ENCODE assay signal across 8 cellular contexts in genomic region chr22:45537734-45538181, GRCh38. TPM values are rescaled to one million over a fixed set of nuclear protein-coding genes. Genes with fewer than 3 reads are reported as not detected.
DNase-seq lines count a peak whose midpoint lies in the region; ATAC-seq and TF ChIP-seq lines count a peak whose summit lies in the region.
"Had no signal": no experiment of that assay in that cellular context is flagged by ENCODE, and none has a peak within 500 bp of the region (broad histone marks: within the 10 kb centered on the region; RNA-seq: fewer than 3 reads in every experiment).

No MANE protein-coding gene starts in this region.

- H3K36me3 Mint-ChIP-seq in activated naive CD4-positive, alpha-beta T cell treated with anti-CD3 and anti-CD28 coated beads, Interleukin-2, amount 50 U/mL, for 72 hours = no peaks in the 10 kb centered on the region

- TF ChIP-seq CTCF in NB4 (IDR thresholded peaks at IDR 0.05; ENCODE audit: low read depth, low read length) (no peak), astrocyte of the spinal cord (IDR thresholded peaks at IDR 0.05; ENCODE audit: low read depth, low read length) (no peak)

- no peak for TF ChIP-seq POLR2A in NB4 (IDR thresholded peaks at IDR 0.05; ENCODE audit: extremely low read depth, insufficient read length)

- H3K27ac ChIP-seq in layer of hippocampus (ENCODE audit: low read depth, low read length) = peak overlapping the region; percentile 84

- no peak overlapping the region for H3K27ac Mint-ChIP-seq in activated naive CD4-positive, alpha-beta T cell treated with anti-CD3 and anti-CD28 coated beads, Interleukin-2, amount 50 U/mL, for 72 hours

- ATAC-seq in GM21367 (IDR thresholded peaks at IDR 0.05; ENCODE audit: unreplicated experiment) = no peak
- ATAC-seq in activated naive CD4-positive, alpha-beta T cell treated with anti-CD3 and anti-CD28 coated beads, Interleukin-2, amount 50 U/mL, for 72 hours = no peak

- H3K4me3 ChIP-seq in NB4 (ENCODE audit: low read depth, low read length) (no peak overlapping the region), astrocyte of the spinal cord (ENCODE audit: low read depth, low read length) (no peak overlapping the region)

- H3K9me3 Mint-ChIP-seq in activated naive CD4-positive, alpha-beta T cell treated with anti-CD3 and anti-CD28 coated beads, Interleukin-2, amount 50 U/mL, for 72 hours = no peaks in the 10 kb centered on the region

- in situ Hi-C loops in astrocyte of the spinal cord (cut with HindIII; ENCODE audit: low sequenced_read_pairs) = no loop called here

- peaks cover 4% of the 10 kb centered on the region for H3K27me3 ChIP-seq in layer of hippocampus (ENCODE audit: control insufficient read depth, insufficient read depth, low read length)

- DNase-seq in NB4 (ENCODE audit: low read depth) (peak; percentile 11), astrocyte of the spinal cord (ENCODE audit: low read depth, low spot score) (peak; percentile 97), ureter (ENCODE audit: low spot score) (peak; percentile 92)
- DNase-seq in activated CD4-positive, CD25-positive, alpha-beta regulatory T cell treated with anti-CD3 and anti-CD28 coated beads, Interleukin-2, amount 50 U/mL, for 72 hours = no peak
- no peak for DNase-seq in activated naive CD4-positive, alpha-beta T cell treated with anti-CD3 and anti-CD28 coated beads, Interleukin-2, amount 50 U/mL, for 72 hours (ENCODE audit: low spot score in 2 of 2)

RNA-seq across cellular contexts. Expression of gene FBLN1, which starts 35.1 kb away (rescaled TPM):
- 286 TPM for total RNA-seq in ureter
- under 1 TPM; 0.39 to 0.57 TPM for total RNA-seq in activated naive CD4-positive, alpha-beta T cell treated with anti-CD3 and anti-CD28 coated beads, Interleukin-2, amount 50 U/mL, for 72 hours
- total RNA-seq: T-helper 1 cell treated with Interleukin-12 subunit alpha and Interleukin-12 subunit beta and Interleukin-4 antibody, amounts not matched to agents 30 ng/mL and 1 ng/mL, for 36 hours had no signal

Comparison
In these comparisons a context has a peak if more than half of its experiments do, and no peak if none do; other contexts are left out.
1. DNase-seq: peak in NB4 (single experiment), astrocyte of the spinal cord (single experiment) and ureter (single experiment); none in activated CD4-positive, CD25-positive, alpha-beta regulatory T cell treated with anti-CD3 and anti-CD28 coated beads, Interleukin-2, amount 50 U/mL, for 72 hours (single experiment) and activated naive CD4-positive, alpha-beta T cell treated with anti-CD3 and anti-CD28 coated beads, Interleukin-2, amount 50 U/mL, for 72 hours (0 of 2).
2. RNA of gene FBLN1, which starts 35.1 kb away (total RNA-seq): 286 TPM in ureter (single experiment); 0.39 to 0.57 TPM in activated naive CD4-positive, alpha-beta T cell treated with anti-CD3 and anti-CD28 coated beads, Interleukin-2, amount 50 U/mL, for 72 hours; every median in the first group is over 100 times any median in the second.